ENCODE assay signal across 8 cellular contexts in genomic region chr1:108125312-108126138, GRCh38.
DNase-seq lines count a peak whose midpoint lies in the region; ATAC-seq lines count a peak whose summit lies in the region.

No MANE protein-coding gene starts in this region.

- ATAC-seq in GM19452 (IDR thresholded peaks at IDR 0.05; ENCODE audit: unreplicated experiment) (peak; percentile 96), HG03521 (IDR thresholded peaks at IDR 0.05; ENCODE audit: unreplicated experiment) (peak; percentile 95)

- DNase-seq in CD8-positive, alpha-beta memory T cell = peak; percentile 30 to 73 (median 64)
- DNase-seq in NCI-H69 (lab: John Stamatoyannopoulos, UW) = peak; percentile 83
- peak; percentile 62 to 68 for DNase-seq in activated CD4-positive, alpha-beta T cell treated with anti-CD3 and anti-CD28 coated beads, Interleukin-2, amount 50 U/mL, for 48 hours
- peak; percentile 54 for DNase-seq in effector CD4-positive, alpha-beta T cell
- peak; percentile 87 for DNase-seq in medulla oblongata (ENCODE audit: extremely low spot score)
- peak; percentile 26 to 35 for DNase-seq in stimulated activated CD8-positive, alpha-beta memory T cell treated with anti-CD3 and anti-CD28 coated beads, Interleukin-2, amount 100 ng/mL, for 1 hour (ENCODE audit: low read depth in 2 of 2)

- no peaks in the 10 kb centered on the region for H3K27me3 ChIP-seq in CD8-positive, alpha-beta memory T cell (ENCODE audit: insufficient read depth, low read length, poor library complexity, severe bottlenecking)

- H3K27ac Mint-ChIP-seq in CD8-positive, alpha-beta memory T cell = peak overlapping the region in 3 of 8 donors; percentile 19 to 66 (median 56)

- no peaks in the 10 kb centered on the region for H3K36me3 Mint-ChIP-seq in CD8-positive, alpha-beta memory T cell

- no peak overlapping the region for H3K27ac ChIP-seq in CD8-positive, alpha-beta memory T cell (ENCODE audit: low read depth, low read length)

- H3K4me1 ChIP-seq in CD8-positive, alpha-beta memory T cell (ENCODE audit: insufficient read depth, low read length) = no peaks in the 10 kb centered on the region

- H3K36me3 ChIP-seq in CD8-positive, alpha-beta memory T cell (ENCODE audit: insufficient read depth, low read length) = no peaks in the 10 kb centered on the region

- peaks cover 1 to 4% of the 10 kb centered on the region in 2 donors for H3K27me3 Mint-ChIP-seq in CD8-positive, alpha-beta memory T cell

- CTCF ChIA-PET in CD8-positive, alpha-beta memory T cell (lab: Charles Lee) = interaction anchor here (0.6 to 10.3 kb wide), 33 partner anchors 9 to 365 kb away, joined by 3 to 243 read pairs (median 4); partner anchors contain the start of gene VAV3

- no peak overlapping the region for H3K4me3 ChIP-seq in CD8-positive, alpha-beta memory T cell (ENCODE audit: low read length)

- H3K4me1 Mint-ChIP-seq in CD8-positive, alpha-beta memory T cell = peaks cover 5 to 9% (median 5%) of the 10 kb centered on the region in 3 donors

- POLR2A ChIA-PET in CD8-positive, alpha-beta memory T cell (lab: Charles Lee) = interaction anchor here (0.7 to 1.1 kb wide), 2 partner anchors 162 to 343 kb away, joined by 3 to 4 read pairs; no protein-coding TSS in a partner anchor

- no peaks in the 10 kb centered on the region for H3K9me3 Mint-ChIP-seq in CD8-positive, alpha-beta memory T cell

- no peak overlapping the region for H3K4me3 Mint-ChIP-seq in CD8-positive, alpha-beta memory T cell

- no peaks in the 10 kb centered on the region for H3K9me3 ChIP-seq in CD8-positive, alpha-beta memory T cell (ENCODE audit: low read length)

Comparison
In these comparisons a context has a peak if more than half of its experiments do, and no peak if none do; other contexts are left out.
1. DNase-seq: peak in every context shown above with its lines; median percentile 87 in medulla oblongata; 83 in NCI-H69; 65 in activated CD4-positive, alpha-beta T cell treated with anti-CD3 and anti-CD28 coated beads, Interleukin-2, amount 50 U/mL, for 48 hours; 64 in CD8-positive, alpha-beta memory T cell; 54 in effector CD4-positive, alpha-beta T cell; 30 in stimulated activated CD8-positive, alpha-beta memory T cell treated with anti-CD3 and anti-CD28 coated beads, Interleukin-2, amount 100 ng/mL, for 1 hour.